29 cellular contexts compared by ENCODE assay signal in genomic region chr4:1497189-1497801, GRCh38.
"Had no signal": no experiment of that assay in that cellular context is flagged by ENCODE, and none has a peak within 500 bp of the region (broad histone marks: within the 10 kb centered on the region; RNA-seq: fewer than 3 reads in every experiment).

No MANE protein-coding gene starts in this region.

- DNase-seq: activated CD4-positive, alpha-beta memory T cell treated with anti-CD3 and anti-CD28 coated beads for 36 hours; activated CD4-positive, alpha-beta T cell treated with anti-CD3 and anti-CD28 coated beads for 36 hours; activated CD4-positive, alpha-beta T cell treated with anti-CD3 and anti-CD28 coated beads, Interleukin-2, amount 10 ng/mL, durations not matched to agents 24 days and 14 days; activated CD4-positive, CD25-positive, alpha-beta regulatory T cell; activated CD4-positive, CD25-positive, alpha-beta regulatory T cell treated with anti-CD3 and anti-CD28 coated beads, Interleukin-2, amount 50 U/mL, for 72 hours; activated CD8-positive, alpha-beta memory T cell treated with anti-CD3 and anti-CD28 coated beads, Interleukin-2, amount 10 ng/mL, durations not matched to agents 7 days and 5 days; activated CD8-positive, alpha-beta memory T cell treated with anti-CD3 and anti-CD28 coated beads, Interleukin-2, amount 50 U/mL, for 4 hours; activated CD8-positive, alpha-beta T cell treated with anti-CD3 and anti-CD28 coated beads, Interleukin-2, amount 10 ng/mL, durations not matched to agents 7 days and 5 days; activated naive CD4-positive, alpha-beta T cell treated with anti-CD3 and anti-CD28 coated beads for 36 hours; activated naive CD8-positive, alpha-beta T cell treated with anti-CD3 and anti-CD28 coated beads for 36 hours; activated naive CD8-positive, alpha-beta T cell treated with anti-CD3 and anti-CD28 coated beads, Interleukin-2, amount 50 U/mL, for 24 hours; activated T-cell treated with anti-CD3 and anti-CD28 coated beads, Interleukin-2, amount 50 U/mL, for 1 hour; activated T-cell treated with anti-CD3 and anti-CD28 coated beads, Interleukin-2, amount 50 U/mL, for 48 hours; adrenal gland; amygdala; body of pancreas; central memory CD4-positive, alpha-beta T cell; cerebellar nuclear complex; colonic mucosa; effector CD8-positive, alpha-beta T cell; esophagus squamous epithelium; T-helper 2 cell had no signal

- H3K4me1 ChIP-seq: adrenal gland, body of pancreas, colonic mucosa, esophagus squamous epithelium had no signal

- H3K27me3 ChIP-seq: body of pancreas, colonic mucosa had no signal

- H3K9me3 Mint-ChIP-seq: activated CD4-positive, alpha-beta memory T cell treated with anti-CD3 and anti-CD28 coated beads for 36 hours; activated CD4-positive, alpha-beta T cell treated with anti-CD3 and anti-CD28 coated beads, Interleukin-2, amount 10 ng/mL, durations not matched to agents 24 days and 14 days; activated naive CD4-positive, alpha-beta T cell treated with anti-CD3 and anti-CD28 coated beads for 36 hours; activated naive CD4-positive, alpha-beta T cell treated with anti-CD3 and anti-CD28 coated beads, Interleukin-2, amount 50 U/mL, for 24 hours; activated naive CD8-positive, alpha-beta T cell treated with anti-CD3 and anti-CD28 coated beads for 36 hours; activated naive CD8-positive, alpha-beta T cell treated with anti-CD3 and anti-CD28 coated beads, Interleukin-2, amount 50 U/mL, for 24 hours; activated T-helper 1 cell treated with anti-CD3 and anti-CD28 coated beads, Interleukin-12 subunit alpha, Interleukin-12 subunit beta, Interleukin-2, Interleukin-4 antibody, amounts not matched to agents 30 ng/mL and 10 ng/mL and 1 ng/mL, durations not matched to agents 14 hours and 24 hours and 36 hours; activated T-helper 2 cell treated with anti-CD3 and anti-CD28 coated beads, Interferon-gamma antibody, Interleukin-2, Interleukin-4, amounts not matched to agents 10 μg/mL and 5 μg/mL and 100 μg/mL, durations not matched to agents 14 hours and 24 hours and 36 hours had no signal

- FAIRE-seq: endometrium, endothelial cell of umbilical vein, frontal cortex had no signal

- H3K36me3 ChIP-seq: adrenal gland, colonic mucosa, esophagus squamous epithelium had no signal

- H3K27me3 Mint-ChIP-seq: activated CD4-positive, alpha-beta T cell treated with anti-CD3 and anti-CD28 coated beads for 36 hours; activated CD4-positive, alpha-beta T cell treated with anti-CD3 and anti-CD28 coated beads, Interleukin-2, amount 10 ng/mL, durations not matched to agents 24 days and 14 days; activated CD8-positive, alpha-beta memory T cell treated with anti-CD3 and anti-CD28 coated beads, Interleukin-2, amount 10 ng/mL, durations not matched to agents 7 days and 5 days had no signal

- H3K9me3 ChIP-seq: adrenal gland, body of pancreas, colonic mucosa, esophagus squamous epithelium had no signal

- ATAC-seq: activated CD4-positive, alpha-beta T cell treated with anti-CD3 and anti-CD28 coated beads for 36 hours; activated CD8-positive, alpha-beta memory T cell treated with anti-CD3 and anti-CD28 coated beads, Interleukin-2, amount 10 ng/mL, durations not matched to agents 7 days and 5 days; activated CD8-positive, alpha-beta T cell treated with anti-CD3 and anti-CD28 coated beads, Interleukin-2, amount 10 ng/mL, durations not matched to agents 7 days and 5 days; activated naive CD8-positive, alpha-beta T cell treated with anti-CD3 and anti-CD28 coated beads, Interleukin-2, amount 50 U/mL, for 24 hours; body of pancreas had no signal

- H3K4me3 ChIP-seq: adrenal gland, body of pancreas, colonic mucosa, esophagus squamous epithelium had no signal

- H3K36me3 Mint-ChIP-seq: activated CD4-positive, alpha-beta memory T cell treated with anti-CD3 and anti-CD28 coated beads for 36 hours; activated CD8-positive, alpha-beta memory T cell treated with anti-CD3 and anti-CD28 coated beads, Interleukin-2, amount 10 ng/mL, durations not matched to agents 7 days and 5 days; activated naive CD4-positive, alpha-beta T cell treated with anti-CD3 and anti-CD28 coated beads, Interleukin-2, amount 50 U/mL, for 24 hours; activated naive CD8-positive, alpha-beta T cell treated with anti-CD3 and anti-CD28 coated beads for 36 hours had no signal

- H3K27ac ChIP-seq: adrenal gland, body of pancreas, colonic mucosa, epithelial cell of prostate, esophagus squamous epithelium had no signal

- H3K27ac Mint-ChIP-seq: activated CD4-positive, alpha-beta memory T cell treated with anti-CD3 and anti-CD28 coated beads for 36 hours; activated CD4-positive, alpha-beta T cell treated with anti-CD3 and anti-CD28 coated beads for 36 hours; activated CD4-positive, alpha-beta T cell treated with anti-CD3 and anti-CD28 coated beads, Interleukin-2, amount 10 ng/mL, durations not matched to agents 24 days and 14 days; activated CD8-positive, alpha-beta memory T cell treated with anti-CD3 and anti-CD28 coated beads, Interleukin-2, amount 10 ng/mL, durations not matched to agents 7 days and 5 days; activated CD8-positive, alpha-beta T cell treated with anti-CD3 and anti-CD28 coated beads, Interleukin-2, amount 10 ng/mL, durations not matched to agents 7 days and 5 days; activated naive CD4-positive, alpha-beta T cell treated with anti-CD3 and anti-CD28 coated beads for 36 hours; activated naive CD4-positive, alpha-beta T cell treated with anti-CD3 and anti-CD28 coated beads, Interleukin-2, amount 50 U/mL, for 24 hours; activated naive CD8-positive, alpha-beta T cell treated with anti-CD3 and anti-CD28 coated beads for 36 hours; activated naive CD8-positive, alpha-beta T cell treated with anti-CD3 and anti-CD28 coated beads, Interleukin-2, amount 50 U/mL, for 24 hours; activated T-helper 1 cell treated with anti-CD3 and anti-CD28 coated beads, Interleukin-12 subunit alpha, Interleukin-12 subunit beta, Interleukin-2, Interleukin-4 antibody, amounts not matched to agents 30 ng/mL and 10 ng/mL and 1 ng/mL, durations not matched to agents 14 hours and 24 hours and 36 hours; activated T-helper 2 cell treated with anti-CD3 and anti-CD28 coated beads, Interferon-gamma antibody, Interleukin-2, Interleukin-4, amounts not matched to agents 10 μg/mL and 5 μg/mL and 100 μg/mL, durations not matched to agents 14 hours and 24 hours and 36 hours had no signal

- H3K4me1 Mint-ChIP-seq: activated CD4-positive, alpha-beta T cell treated with anti-CD3 and anti-CD28 coated beads for 36 hours; activated CD4-positive, alpha-beta T cell treated with anti-CD3 and anti-CD28 coated beads, Interleukin-2, amount 10 ng/mL, durations not matched to agents 24 days and 14 days; activated CD8-positive, alpha-beta memory T cell treated with anti-CD3 and anti-CD28 coated beads, Interleukin-2, amount 10 ng/mL, durations not matched to agents 7 days and 5 days; activated naive CD4-positive, alpha-beta T cell treated with anti-CD3 and anti-CD28 coated beads, Interleukin-2, amount 50 U/mL, for 24 hours; activated naive CD8-positive, alpha-beta T cell treated with anti-CD3 and anti-CD28 coated beads for 36 hours; activated naive CD8-positive, alpha-beta T cell treated with anti-CD3 and anti-CD28 coated beads, Interleukin-2, amount 50 U/mL, for 24 hours had no signal

- H3K4me3 Mint-ChIP-seq: activated CD4-positive, alpha-beta memory T cell treated with anti-CD3 and anti-CD28 coated beads for 36 hours; activated CD4-positive, alpha-beta T cell treated with anti-CD3 and anti-CD28 coated beads for 36 hours; activated CD4-positive, alpha-beta T cell treated with anti-CD3 and anti-CD28 coated beads, Interleukin-2, amount 10 ng/mL, durations not matched to agents 24 days and 14 days; activated CD8-positive, alpha-beta memory T cell treated with anti-CD3 and anti-CD28 coated beads, Interleukin-2, amount 10 ng/mL, durations not matched to agents 7 days and 5 days; activated CD8-positive, alpha-beta T cell treated with anti-CD3 and anti-CD28 coated beads, Interleukin-2, amount 10 ng/mL, durations not matched to agents 7 days and 5 days; activated naive CD4-positive, alpha-beta T cell treated with anti-CD3 and anti-CD28 coated beads for 36 hours; activated naive CD4-positive, alpha-beta T cell treated with anti-CD3 and anti-CD28 coated beads, Interleukin-2, amount 50 U/mL, for 24 hours; activated naive CD8-positive, alpha-beta T cell treated with anti-CD3 and anti-CD28 coated beads for 36 hours; activated naive CD8-positive, alpha-beta T cell treated with anti-CD3 and anti-CD28 coated beads, Interleukin-2, amount 50 U/mL, for 24 hours; activated T-helper 1 cell treated with anti-CD3 and anti-CD28 coated beads, Interleukin-12 subunit alpha, Interleukin-12 subunit beta, Interleukin-2, Interleukin-4 antibody, amounts not matched to agents 30 ng/mL and 10 ng/mL and 1 ng/mL, durations not matched to agents 14 hours and 24 hours and 36 hours had no signal
